ENCODE assay signal across 22 cellular contexts in the genomic region with DNA sequence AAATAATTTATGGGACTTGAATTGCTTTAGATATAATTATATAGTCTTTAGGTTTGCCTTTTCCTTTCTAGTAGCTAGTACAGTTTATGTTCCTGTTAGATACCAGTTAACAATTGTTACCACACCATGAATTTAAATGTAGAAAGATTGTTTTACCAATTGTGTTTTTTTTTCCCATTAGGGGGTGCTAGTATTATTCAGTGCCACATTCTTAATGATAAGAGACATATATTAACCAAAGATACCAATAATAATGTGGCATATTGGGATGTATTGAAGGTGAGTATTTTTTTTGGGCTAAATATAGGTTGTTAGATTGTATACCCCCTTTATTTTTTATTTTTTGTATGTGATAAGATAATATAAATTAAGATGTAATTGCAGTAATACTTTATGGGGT. TPM values are rescaled to one million over a fixed set of nuclear protein-coding genes. Genes with fewer than 3 reads are reported as not detected.
"Had no signal": no experiment of that assay in that cellular context is flagged by ENCODE, and none has a peak within 500 bp of the region (broad histone marks: within the 10 kb centered on the region; RNA-seq: fewer than 3 reads in every experiment).

No MANE protein-coding gene starts in this region.

- H3K27ac ChIP-seq: body of pancreas, neutrophil, right lobe of liver, tibial nerve, WERI-Rb-1 had no signal

- H3K4me1 ChIP-seq: body of pancreas, right lobe of liver, tibial nerve had no signal

- FAIRE-seq: endothelial cell of umbilical vein, keratinocyte, TTC549 had no signal

- H3K4me3 ChIP-seq: body of pancreas, right lobe of liver, tibial nerve had no signal

- H3K4me1 Mint-ChIP-seq: nephron progenitor cell had no signal

- H3K9me3 Mint-ChIP-seq: activated CD8-positive, alpha-beta T cell treated with anti-CD3 and anti-CD28 coated beads for 36 hours had no signal

- DNase-seq: activated CD4-positive, alpha-beta T cell treated with anti-CD3 and anti-CD28 coated beads, Interleukin-2, amount 10 ng/mL, durations not matched to agents 24 days and 14 days; activated CD8-positive, alpha-beta T cell treated with anti-CD3 and anti-CD28 coated beads for 36 hours; activated T-cell treated with anti-CD3 and anti-CD28 coated beads, Interleukin-2, amount 50 U/mL, for 48 hours; aorta; body of pancreas; head of caudate nucleus; hippocampal formation; left cardiac atrium; left ventricle myocardium superior; nephron progenitor cell; right lobe of liver; stimulated activated CD4-positive, alpha-beta T cell treated with anti-CD3 and anti-CD28 coated beads, Interleukin-2, amount 100 ng/mL, for 48 hours; stimulated activated naive CD4-positive, alpha-beta T cell treated with Interleukin-2 at 50 U/mL for 16 hours; WERI-Rb-1 had no signal

- H3K27ac Mint-ChIP-seq: activated CD4-positive, alpha-beta T cell treated with anti-CD3 and anti-CD28 coated beads, Interleukin-2, amount 10 ng/mL, durations not matched to agents 24 days and 14 days; activated CD8-positive, alpha-beta T cell treated with anti-CD3 and anti-CD28 coated beads for 36 hours; activated T-helper 2 cell treated with anti-CD3 and anti-CD28 coated beads, Interferon-gamma antibody, Interleukin-2, Interleukin-4, amounts not matched to agents 10 μg/mL and 5 μg/mL and 100 μg/mL, durations not matched to agents 14 hours and 24 hours and 36 hours; nephron progenitor cell had no signal

- H3K27me3 ChIP-seq: body of pancreas, neutrophil, right lobe of liver, tibial nerve had no signal

- ATAC-seq: activated CD4-positive, CD25-positive, alpha-beta regulatory T cell treated with anti-CD3 and anti-CD28 coated beads, Interleukin-2, amount 50 U/mL, for 24 hours; activated CD8-positive, alpha-beta T cell treated with anti-CD3 and anti-CD28 coated beads for 36 hours; body of pancreas; left cardiac atrium; left ventricle myocardium superior; right lobe of liver had no signal

- H3K27me3 Mint-ChIP-seq: activated CD4-positive, alpha-beta T cell treated with anti-CD3 and anti-CD28 coated beads, Interleukin-2, amount 10 ng/mL, durations not matched to agents 24 days and 14 days; activated CD8-positive, alpha-beta T cell treated with anti-CD3 and anti-CD28 coated beads for 36 hours; activated naive CD8-positive, alpha-beta T cell had no signal

- H3K9me3 ChIP-seq: body of pancreas, neutrophil, right lobe of liver, tibial nerve had no signal

- H3K4me3 Mint-ChIP-seq: activated CD4-positive, alpha-beta T cell treated with anti-CD3 and anti-CD28 coated beads, Interleukin-2, amount 10 ng/mL, durations not matched to agents 24 days and 14 days; activated CD8-positive, alpha-beta T cell treated with anti-CD3 and anti-CD28 coated beads for 36 hours; activated naive CD8-positive, alpha-beta T cell; nephron progenitor cell had no signal

RNA-seq across cellular contexts. Expression of a gene that starts 27.8 kb away (rescaled TPM):
- total RNA-seq: activated CD4-positive, alpha-beta T cell treated with anti-CD3 and anti-CD28 coated beads, Interleukin-2, amount 10 ng/mL, durations not matched to agents 24 days and 14 days; activated CD8-positive, alpha-beta T cell treated with anti-CD3 and anti-CD28 coated beads for 36 hours; left cardiac atrium; left ventricle myocardium superior had no signal
